In genomic region chr3:3170998-3171397, GRCh38 we compare ENCODE assay signal across 9 cellular contexts. TPM values are rescaled to one million over a fixed set of nuclear protein-coding genes. Genes with fewer than 3 reads are reported as not detected.
A peak's percentile ranks its signal among the peaks of the same experiment; 100 is the strongest.
DNase-seq lines count a peak whose midpoint lies in the region; ATAC-seq, FAIRE-seq and TF ChIP-seq lines count a peak whose summit lies in the region.
"Had no signal": no experiment of that assay in that cellular context is flagged by ENCODE, and none has a peak within 500 bp of the region (broad histone marks: within the 10 kb centered on the region; RNA-seq: fewer than 3 reads in every experiment).

No MANE protein-coding gene starts in this region.

- peak; percentile 20 for DNase-seq in A172 (ENCODE audit: low spot score)
- peak; percentile 36 for DNase-seq in G401 (ENCODE audit: low spot score)
- peak; percentile 8 for DNase-seq in LoVo (ENCODE audit: low spot score)
- no peak for DNase-seq in astrocyte (ENCODE audit: low read depth)
- DNase-seq in aorta = no peak

- peak; percentile 47 to 68 for TF ChIP-seq RAD21 in liver (IDR thresholded peaks at IDR 0.05)

- H3K27me3 Mint-ChIP-seq in astrocyte (ENCODE audit: low read depth, unreplicated experiment) = no peaks in the 10 kb centered on the region

- H3K36me3 ChIP-seq in astrocyte (ENCODE audit: insufficient read depth, low read length) (peaks cover 30% of the 10 kb centered on the region), liver (ENCODE audit: control insufficient read depth in 4 of 4, insufficient read depth in 3 of 4, low read depth in 1 of 4, low read length in 3 of 4) (peaks cover 10 to 54% (median 39%) of the 10 kb centered on the region in 4 donors), aorta (ENCODE audit: control insufficient read depth in 1 of 2, insufficient read depth in 2 of 2, low read length in 1 of 2) (peaks cover 7 to 12% of the 10 kb centered on the region in 2 donors)

- no peaks in the 10 kb centered on the region for H3K9me3 ChIP-seq in astrocyte (ENCODE audit: insufficient read depth, low read depth, low read length)
- no peaks in the 10 kb centered on the region for H3K9me3 ChIP-seq in liver (ENCODE audit: control insufficient read depth in 4 of 4, low read length in 3 of 4)
- no peaks in the 10 kb centered on the region for H3K9me3 ChIP-seq in aorta (ENCODE audit: control insufficient read depth, low read length)

- no peaks in the 10 kb centered on the region for H3K27me3 ChIP-seq in astrocyte (ENCODE audit: insufficient read depth, low read length)
- no peaks in the 10 kb centered on the region for H3K27me3 ChIP-seq in liver (ENCODE audit: control insufficient read depth in 4 of 4, insufficient read depth in 4 of 4, low read length in 3 of 4)
- H3K27me3 ChIP-seq in aorta (ENCODE audit: control insufficient read depth in 1 of 2, insufficient read depth in 2 of 2, low read length in 1 of 2) = no peaks in the 10 kb centered on the region

- no peak overlapping the region for H3K27ac Mint-ChIP-seq in astrocyte (ENCODE audit: unreplicated experiment)

- H3K4me1 ChIP-seq in astrocyte (ENCODE audit: insufficient read depth, low read length) (no peaks in the 10 kb centered on the region), liver (ENCODE audit: control insufficient read depth in 4 of 4, insufficient read depth in 4 of 4, low read length in 3 of 4) (peaks cover 0 to 23% (median 20%) of the 10 kb centered on the region in 4 donors), aorta (ENCODE audit: control insufficient read depth in 1 of 2, insufficient read depth in 2 of 2, low read length in 2 of 2) (no peaks in the 10 kb centered on the region)

- H3K9ac ChIP-seq in astrocyte (ENCODE audit: low read length) (no peak overlapping the region), liver (ENCODE audit: low read depth in 1 of 2, low read length in 2 of 2) (no peak overlapping the region)

- no peaks in the 10 kb centered on the region for H4K20me1 ChIP-seq in astrocyte (ENCODE audit: insufficient read depth, low read length)

- TF ChIP-seq CTCF in astrocyte (IDR thresholded peaks at IDR 0.05; ENCODE audit: insufficient read depth, low read depth, low read length) (peak; percentile 37), liver (IDR thresholded peaks at IDR 0.05; ENCODE audit: low read depth, low read length, missing input control) (no peak)

- H3K4me3 Mint-ChIP-seq in astrocyte (ENCODE audit: unreplicated experiment) = no peak overlapping the region

- H3K79me2 ChIP-seq in astrocyte (ENCODE audit: insufficient read depth, low read length) = peaks cover 7% of the 10 kb centered on the region

- peaks cover 2% of the 10 kb centered on the region for H3K4me1 Mint-ChIP-seq in astrocyte (ENCODE audit: low read depth, unreplicated experiment)

- ATAC-seq in aorta (ENCODE audit: low FRiP score) = no peak
- no peak for ATAC-seq in HG02840 (IDR thresholded peaks at IDR 0.05; ENCODE audit: low FRiP score, unreplicated experiment)
- ATAC-seq in HG03108 (IDR thresholded peaks at IDR 0.05; ENCODE audit: unreplicated experiment) = no peak

- no peak overlapping the region for H3K4me3 ChIP-seq in astrocyte (ENCODE audit: insufficient read depth, low read depth, low read length)
- H3K4me3 ChIP-seq in liver (ENCODE audit: low read depth in 1 of 3, low read length in 3 of 3) = no peak overlapping the region
- H3K4me3 ChIP-seq in aorta (ENCODE audit: low read length in 2 of 2) = no peak overlapping the region

- H3K36me3 Mint-ChIP-seq in astrocyte (ENCODE audit: low read depth, unreplicated experiment) = peaks cover 9% of the 10 kb centered on the region

- H3K4me2 ChIP-seq in astrocyte (ENCODE audit: low read length) = no peak overlapping the region

- no peak overlapping the region for H3K27ac ChIP-seq in astrocyte (ENCODE audit: low read depth, low read length)
- H3K27ac ChIP-seq in liver (ENCODE audit: low read depth in 1 of 2, low read length in 2 of 2) = no peak overlapping the region
- H3K27ac ChIP-seq in aorta (ENCODE audit: low read depth in 1 of 2, low read length in 2 of 2) = no peak overlapping the region
- H3K27ac ChIP-seq: HL-60 had no signal

- intact Hi-C loops in aorta (cut with DNase I) = no loop called here

- H2AFZ ChIP-seq in astrocyte (ENCODE audit: low read depth, low read length) = no peak overlapping the region

- no peak for FAIRE-seq in astrocyte (lab: Jason Lieb, UNC)

- in situ Hi-C loops in G401 (cut with HindIII; ENCODE audit: low sequenced_read_pairs) = no loop called here

- 61% methylated on average over 5 of the region's 5 CpGs for WGBS in liver
- WGBS in aorta, 2 donors = 54 to 56% methylated on average over 5 of the region's 5 CpGs

- peaks cover 3% of the 10 kb centered on the region for H3K9me3 Mint-ChIP-seq in astrocyte (ENCODE audit: unreplicated experiment)

TF ChIP-seq in liver, 16 proteins besides CTCF, POLR2A, EP300 and RAD21:
- no peak for TF ChIP-seq RXRA (IDR thresholded peaks at IDR 0.05)
- TF ChIP-seq MAX (IDR thresholded peaks at IDR 0.05) = no peak
- TF ChIP-seq GABPA (IDR thresholded peaks at IDR 0.05 in 1 of 2, conservative IDR thresholded peaks at IDR 0.05 in 1 of 2) = no peak
- TF ChIP-seq ZBTB33 (IDR thresholded peaks at IDR 0.05) = no peak
- TF ChIP-seq JUND (IDR thresholded peaks at IDR 0.05) = no peak
- no peak for TF ChIP-seq ATF3 (IDR thresholded peaks at IDR 0.05)
- no peak for TF ChIP-seq FOXA2 (IDR thresholded peaks at IDR 0.05)
- no peak for TF ChIP-seq SP1 (IDR thresholded peaks at IDR 0.05)
- no peak for TF ChIP-seq YY1 (IDR thresholded peaks at IDR 0.05)
- no peak for TF ChIP-seq EGR1 (IDR thresholded peaks at IDR 0.05; ENCODE audit: low read depth in 2 of 2)
- no peak for TF ChIP-seq TAF1 (conservative IDR thresholded peaks at IDR 0.05)

RNA-seq across cellular contexts. Expression of gene CRBN, which starts 8.5 kb away (rescaled TPM):
- 43.2 and 52.3 TPM in 2 replicates for total RNA-seq in A172 (2014; rRNA removed; shearing (Covaris generic))
- 39.4 and 40.0 TPM in 2 replicates for total RNA-seq in G401 (2014; rRNA removed; shearing (Covaris generic))
- total RNA-seq in astrocyte (26.1 and 28.2 TPM in 2 replicates), liver (10 to 100 TPM; 26.3 to 57.6 TPM), aorta (10 to 100 TPM; 43.2 to 68.5 TPM)
- polyA plus RNA-seq in liver (10 to 100 TPM; 14.0 to 32.5 TPM), aorta (10 to 100 TPM; 28.3 to 50.6 TPM)

RNA-seq across cellular contexts. Expression of gene TRNT1, which starts 44.3 kb away (rescaled TPM):
- total RNA-seq in A172 (2014; rRNA removed; shearing (Covaris generic)) = 27.6 and 30.3 TPM in 2 replicates
- total RNA-seq in G401 (2014; rRNA removed; shearing (Covaris generic)) = 32.7 and 61.7 TPM in 2 replicates
- 16.0 and 17.4 TPM in 2 replicates for total RNA-seq in astrocyte
- 10 to 100 TPM in 1 of 2 donors, 1 to 10 TPM in 1; 9.2 to 18.2 TPM for total RNA-seq in liver
- 10 to 100 TPM in 1 of 2 donors, 1 to 10 TPM in 1; 6.4 to 13.5 TPM for polyA plus RNA-seq in liver
- 10 to 100 TPM; 25.8 to 30.0 TPM for total RNA-seq in aorta
- 10 to 100 TPM in 1 of 2 donors, 1 to 10 TPM in 1; 8.6 to 17.7 TPM for polyA plus RNA-seq in aorta

Comparison
In these comparisons a context has a peak if more than half of its experiments do, and no peak if none do; other contexts are left out.
1. DNase-seq: peak in A172 (single experiment), G401 (single experiment) and LoVo (single experiment); none in astrocyte (single experiment) and aorta (0 of 2).